8 cellular contexts compared by ENCODE assay signal in the genomic region with DNA sequence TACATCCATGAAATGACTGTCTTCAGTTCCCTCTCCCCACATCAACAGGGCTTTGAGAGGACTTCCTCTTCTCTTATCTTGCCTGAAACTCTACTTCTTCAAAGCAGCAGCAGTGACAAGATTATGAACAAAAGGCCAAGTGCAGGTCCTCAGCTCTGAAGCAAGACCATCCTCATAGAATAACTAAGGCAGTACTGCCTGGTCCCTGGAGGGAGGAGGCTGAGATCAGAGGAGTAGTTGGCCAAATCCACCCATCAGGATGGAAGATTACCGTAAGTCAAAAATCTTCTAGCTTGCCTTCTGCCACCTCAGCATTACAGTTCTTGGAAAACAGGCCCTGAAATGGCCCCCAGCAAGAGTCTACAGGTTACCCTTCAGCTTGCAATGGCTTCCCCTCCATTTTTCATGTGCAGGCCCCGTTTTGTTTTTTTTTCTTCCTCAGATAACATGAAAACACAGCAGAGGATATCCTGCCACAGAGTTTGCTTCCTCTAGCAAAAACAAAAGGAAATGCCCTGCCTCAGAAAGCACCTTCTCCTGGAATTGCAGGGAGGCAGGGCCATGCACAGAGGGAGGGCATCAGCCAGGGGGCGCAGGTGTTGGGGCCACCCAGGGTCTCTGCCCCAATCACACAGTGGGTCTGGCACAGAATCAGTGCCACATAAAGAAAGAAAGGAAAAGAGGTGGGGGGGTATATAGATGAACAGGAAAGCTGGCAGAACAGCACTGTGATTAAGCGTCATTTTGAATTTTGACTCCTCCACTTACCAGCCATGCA. TPM values are rescaled to one million over a fixed set of nuclear protein-coding genes. Genes with fewer than 3 reads are reported as not detected.
DNase-seq lines count a peak whose midpoint lies in the region; TF ChIP-seq lines count a peak whose summit lies in the region.
"Had no signal": no experiment of that assay in that cellular context is flagged by ENCODE, and none has a peak within 500 bp of the region (broad histone marks: within the 10 kb centered on the region; RNA-seq: fewer than 3 reads in every experiment).

No MANE protein-coding gene starts in this region.

- peak overlapping the region in 13 of 21 experiments; percentile 24 to 81 (median 54) for H3K27ac ChIP-seq in skin epidermis

- TF ChIP-seq CTCF in HFF-Myc (IDR thresholded peaks at IDR 0.05; ENCODE audit: low read depth, low read length, missing control alignments) = peak; percentile 6

- H3K27me3 Mint-ChIP-seq in T-helper 1 cell treated with Interleukin-12 subunit alpha and Interleukin-12 subunit beta and Interleukin-4 antibody, amounts not matched to agents 30 μg/mL and 1 μg/mL, for 36 hours (ENCODE audit: low read depth) = no peaks in the 10 kb centered on the region

- H3K4me3 ChIP-seq in HFF-Myc (replicated peaks; ENCODE audit: low read depth, low read length) (no peak overlapping the region), skin epidermis (no peak overlapping the region)

- H3K36me3 Mint-ChIP-seq in T-helper 1 cell treated with Interleukin-12 subunit alpha and Interleukin-12 subunit beta and Interleukin-4 antibody, amounts not matched to agents 30 μg/mL and 1 μg/mL, for 36 hours (ENCODE audit: low read depth) = peaks cover 11% of the 10 kb centered on the region

- H3K4me1 Mint-ChIP-seq in T-helper 1 cell treated with Interleukin-12 subunit alpha and Interleukin-12 subunit beta and Interleukin-4 antibody, amounts not matched to agents 30 μg/mL and 1 μg/mL, for 36 hours (ENCODE audit: low read depth) = peaks cover 21% of the 10 kb centered on the region

- H3K4me3 Mint-ChIP-seq in T-helper 1 cell treated with Interleukin-12 subunit alpha and Interleukin-12 subunit beta and Interleukin-4 antibody, amounts not matched to agents 30 μg/mL and 1 μg/mL, for 36 hours = peak overlapping the region; percentile 55

- peak overlapping the region; percentile 90 for H3K27ac Mint-ChIP-seq in T-helper 1 cell treated with Interleukin-12 subunit alpha and Interleukin-12 subunit beta and Interleukin-4 antibody, amounts not matched to agents 30 μg/mL and 1 μg/mL, for 36 hours

- peaks cover 5% of the 10 kb centered on the region for H3K9me3 Mint-ChIP-seq in T-helper 1 cell treated with Interleukin-12 subunit alpha and Interleukin-12 subunit beta and Interleukin-4 antibody, amounts not matched to agents 30 μg/mL and 1 μg/mL, for 36 hours

- DNase-seq in HFF-Myc (ENCODE audit: extremely low read depth, low read depth) (no peak), dermis blood vessel endothelial cell (peak; percentile 89), NCI-H1417 treated with DMSO at 0.1 percent for 48 hours (lab: John Stamatoyannopoulos, UW) (no peak), C1 segment of cervical spinal cord (lab: John Stamatoyannopoulos, UW) (no peak)
- no peak for DNase-seq in NK-92 treated with Interleukin-12 subunit alpha and Interleukin-12 subunit beta, amount 100 ng/mL, for 24 hours (lab: John Stamatoyannopoulos, UW)
- DNase-seq: NCI-H1694 treated with DMSO at 0.1 percent for 48 hours had no signal

RNA-seq across cellular contexts. Expression of gene KLHL3, which starts 40.0 kb away (rescaled TPM):
- total RNA-seq in dermis blood vessel endothelial cell = 21.1 and 32.6 TPM in 2 replicates

RNA-seq across cellular contexts. Expression of gene HNRNPA0, which starts 58.3 kb away (rescaled TPM):
- 11.1 and 12.0 TPM in 2 replicates for total RNA-seq in dermis blood vessel endothelial cell
